33 cellular contexts compared by ENCODE assay signal in the genomic region with DNA sequence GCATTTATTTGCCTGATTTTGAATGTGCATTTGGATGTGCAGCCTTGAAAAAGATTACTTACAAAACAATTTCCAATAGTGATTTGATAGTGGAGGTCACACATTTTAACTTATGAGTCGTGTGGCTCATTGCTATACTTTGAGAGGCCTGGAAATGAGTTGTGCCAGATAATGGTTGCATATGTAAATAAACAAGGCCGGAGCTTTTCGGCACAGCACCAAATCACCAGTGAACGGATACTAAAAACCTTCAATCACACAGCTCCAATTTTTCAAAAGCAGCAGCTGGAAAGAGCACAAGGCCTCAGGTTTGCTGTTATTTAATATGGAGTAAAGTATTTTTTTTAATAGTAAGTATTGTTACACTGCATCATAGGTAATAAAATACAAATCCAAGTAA. TPM values are rescaled to one million over a fixed set of nuclear protein-coding genes. Genes with fewer than 3 reads are reported as not detected.
"Had no signal": no experiment of that assay in that cellular context is flagged by ENCODE, and none has a peak within 500 bp of the region (broad histone marks: within the 10 kb centered on the region; RNA-seq: fewer than 3 reads in every experiment).

No MANE protein-coding gene starts in this region.

- H3K27ac ChIP-seq: ovary, parathyroid adenoma, psoas muscle, skin epidermis, spleen, suprapubic skin, testis, tibial artery, transverse colon, upper lobe of right lung, uterus had no signal

- H3K9me3 ChIP-seq: ovary, psoas muscle, spleen, suprapubic skin, testis, tibial artery, transverse colon, upper lobe of right lung, uterus had no signal

- H3K4me2 ChIP-seq: smooth muscle cell had no signal

- H3K27me3 ChIP-seq: ovary, suprapubic skin, testis, tibial artery, transverse colon, upper lobe of right lung, uterus had no signal

- H3K9ac ChIP-seq: parathyroid adenoma had no signal

- H3K27ac Mint-ChIP-seq: naive thymus-derived CD8-positive, alpha-beta T cell; natural killer cell treated with Interleukin-12 subunit alpha and Interleukin-12 subunit beta and Interleukin-15 and Interleukin-18, amount 100 ng/mL, for 72 hours; nephron progenitor cell; progenitor cell of endocrine pancreas; stimulated activated memory B cell treated with anti-CD40 and anti-IgM and Interleukin-4, amounts not matched to agents 10 μg/mL and 1 μg/mL and 100 μg/mL, for 72 hours; stimulated activated naive CD8-positive, alpha-beta T cell treated with anti-CD3 and anti-CD28 coated beads, Interleukin-15, amount 100 ng/mL, for 72 hours; type B pancreatic cell had no signal

- H3K4me1 ChIP-seq: parathyroid adenoma, psoas muscle, testis, upper lobe of right lung, uterus had no signal

- H3K9me3 Mint-ChIP-seq: naive thymus-derived CD8-positive, alpha-beta T cell; nephron progenitor cell; neural crest cell; stimulated activated naive CD8-positive, alpha-beta T cell treated with anti-CD3 and anti-CD28 coated beads, Interleukin-15, amount 100 ng/mL, for 72 hours; type B pancreatic cell had no signal

- H3K36me3 Mint-ChIP-seq: naive thymus-derived CD8-positive, alpha-beta T cell; natural killer cell treated with Interleukin-12 subunit alpha and Interleukin-12 subunit beta and Interleukin-15 and Interleukin-18, amount 100 ng/mL, for 72 hours; stimulated activated memory B cell treated with anti-CD40 and anti-IgM and Interleukin-4, amounts not matched to agents 10 μg/mL and 1 μg/mL and 100 μg/mL, for 72 hours; type B pancreatic cell had no signal

- H3K36me3 ChIP-seq: ovary, spleen, suprapubic skin, tibial artery, transverse colon, upper lobe of right lung, uterus had no signal

- DNase-seq: naive thymus-derived CD8-positive, alpha-beta T cell; nephron progenitor cell; occipital lobe; ovary; posterior cingulate gyrus; psoas muscle; right cardiac atrium; spleen; stimulated activated CD4-positive, alpha-beta T cell treated with anti-CD3 and anti-CD28 coated beads, Interleukin-12 subunit alpha, Interleukin-12 subunit beta, amount 100 ng/mL, for 4 hours; stimulated activated CD4-positive, alpha-beta T cell treated with anti-CD3 and anti-CD28 coated beads, Interleukin-1b, Interleukin-23, amount 100 ng/mL, for 48 hours; stimulated activated CD4-positive, alpha-beta T cell treated with anti-CD3 and anti-CD28 coated beads, Interleukin-4, amount 100 ng/mL, for 1 hour; stimulated activated CD4-positive, alpha-beta T cell treated with anti-CD3 and anti-CD28 coated beads, Interleukin-4, amount 100 ng/mL, for 4 hours; stimulated activated CD8-positive, alpha-beta memory T cell treated with anti-CD3 and anti-CD28 coated beads, Interleukin-4, amount 100 ng/mL, for 48 hours; stimulated activated naive CD4-positive, alpha-beta T cell; stimulated activated naive CD8-positive, alpha-beta T cell treated with anti-CD3 and anti-CD28 coated beads, Interleukin-15, amount 100 ng/mL, for 72 hours; stimulated activated naive CD8-positive, alpha-beta T cell treated with anti-CD3 and anti-CD28 coated beads, Interleukin-15, Interleukin-2, amounts not matched to agents 100 U/mL and 50 U/mL, for 24 hours; substantia nigra; testis; tibial artery; transverse colon; upper lobe of right lung; uterus had no signal

- H3K27me3 Mint-ChIP-seq: natural killer cell treated with Interleukin-12 subunit alpha and Interleukin-12 subunit beta and Interleukin-15 and Interleukin-18, amount 100 ng/mL, for 72 hours; progenitor cell of endocrine pancreas; stimulated activated memory B cell treated with anti-CD40 and anti-IgM and Interleukin-4, amounts not matched to agents 10 μg/mL and 1 μg/mL and 100 μg/mL, for 72 hours; type B pancreatic cell had no signal

- ATAC-seq: naive thymus-derived CD8-positive, alpha-beta T cell; natural killer cell treated with Interleukin-12 subunit alpha and Interleukin-12 subunit beta and Interleukin-15 and Interleukin-18, amount 100 ng/mL, for 72 hours; psoas muscle; right cardiac atrium; sciatic nerve; stimulated activated memory B cell treated with anti-CD40 and anti-IgM and Interleukin-4, amounts not matched to agents 10 μg/mL and 1 μg/mL and 100 μg/mL, for 72 hours; stimulated activated naive CD8-positive, alpha-beta T cell treated with anti-CD3 and anti-CD28 coated beads, Interleukin-15, amount 100 ng/mL, for 72 hours; stimulated activated naive CD8-positive, alpha-beta T cell treated with anti-CD3 and anti-CD28 coated beads, Interleukin-15, Interleukin-2, amounts not matched to agents 100 U/mL and 50 U/mL, for 24 hours; upper lobe of right lung had no signal

- H3K4me3 Mint-ChIP-seq: naive thymus-derived CD8-positive, alpha-beta T cell; natural killer cell treated with Interleukin-12 subunit alpha and Interleukin-12 subunit beta and Interleukin-15 and Interleukin-18, amount 100 ng/mL, for 72 hours; nephron progenitor cell; neural crest cell; stimulated activated memory B cell treated with anti-CD40 and anti-IgM and Interleukin-4, amounts not matched to agents 10 μg/mL and 1 μg/mL and 100 μg/mL, for 72 hours; stimulated activated naive CD8-positive, alpha-beta T cell treated with anti-CD3 and anti-CD28 coated beads, Interleukin-15, amount 100 ng/mL, for 72 hours; type B pancreatic cell had no signal

- H2AFZ ChIP-seq: parathyroid adenoma had no signal

- H3K79me2 ChIP-seq: parathyroid adenoma had no signal

- H3K4me1 Mint-ChIP-seq: nephron progenitor cell; neural crest cell; stimulated activated memory B cell treated with anti-CD40 and anti-IgM and Interleukin-4, amounts not matched to agents 10 μg/mL and 1 μg/mL and 100 μg/mL, for 72 hours; stimulated activated naive CD8-positive, alpha-beta T cell treated with anti-CD3 and anti-CD28 coated beads, Interleukin-15, amount 100 ng/mL, for 72 hours had no signal

- H3K4me3 ChIP-seq: ovary, psoas muscle, skin epidermis, smooth muscle cell, spleen, suprapubic skin, testis, tibial artery, transverse colon, upper lobe of right lung, uterus had no signal

RNA-seq across cellular contexts. Expression of gene NPY5R, which starts 57.2 kb away (rescaled TPM):
- total RNA-seq: naive thymus-derived CD8-positive, alpha-beta T cell; natural killer cell treated with Interleukin-12 subunit alpha and Interleukin-12 subunit beta and Interleukin-15 and Interleukin-18, amount 100 ng/mL, for 72 hours; osteoblast had no signal
- polyA plus RNA-seq: naive thymus-derived CD8-positive, alpha-beta T cell had no signal
